12 cellular contexts compared by ENCODE assay signal in the genomic region with DNA sequence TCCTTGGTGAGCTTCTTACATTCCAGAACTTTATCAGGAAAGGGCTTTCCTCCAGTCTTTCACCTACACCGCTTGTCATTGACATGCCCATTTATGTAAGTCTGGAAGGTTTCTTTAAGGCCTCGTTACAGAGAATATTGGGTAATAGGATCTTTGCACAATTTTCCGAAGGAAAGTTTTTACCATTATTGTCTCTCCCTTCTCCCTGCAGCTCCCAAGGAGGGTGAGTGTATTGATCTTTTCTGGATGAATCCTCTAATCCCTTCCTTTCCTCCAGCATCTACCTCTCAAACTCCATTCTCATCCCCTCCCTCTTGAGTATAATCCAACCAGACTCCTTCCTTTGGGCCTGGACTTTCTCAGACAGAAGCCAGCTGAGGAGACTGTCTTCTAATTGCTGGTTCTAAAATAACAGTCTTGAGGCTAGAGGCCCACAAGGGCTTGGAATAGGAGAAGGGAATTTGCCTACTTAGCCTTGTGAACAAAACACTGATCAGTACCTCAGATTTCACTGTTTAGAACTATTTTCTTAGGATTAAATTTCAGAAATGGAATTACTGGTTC. TPM values are rescaled to one million over a fixed set of nuclear protein-coding genes. Genes with fewer than 3 reads are reported as not detected.
DNase-seq lines count a peak whose midpoint lies in the region; ATAC-seq, FAIRE-seq and TF ChIP-seq lines count a peak whose summit lies in the region.
"Had no signal": no experiment of that assay in that cellular context is flagged by ENCODE, and none has a peak within 500 bp of the region (broad histone marks: within the 10 kb centered on the region; RNA-seq: fewer than 3 reads in every experiment).

No MANE protein-coding gene starts in this region.

- BruUV-seq in MCF 10A (replicated peaks; lab: Mats Ljungman, UMichigan) (no TSS peak), mammary epithelial cell (replicated peaks; lab: Mats Ljungman, UMichigan) (no TSS peak)

- H4K20me1 ChIP-seq in mammary epithelial cell (ENCODE audit: insufficient read depth, low read length) (no peaks in the 10 kb centered on the region), astrocyte (ENCODE audit: insufficient read depth, low read length) (peaks cover 89% of the 10 kb centered on the region)

- H3K27ac Mint-ChIP-seq in MCF 10A (ENCODE audit: low read depth, unreplicated experiment) (peak overlapping the region; percentile 77), astrocyte (ENCODE audit: unreplicated experiment) (peak overlapping the region; percentile 59), type B pancreatic cell (peak overlapping the region; percentile 37)

- H3K4me1 Mint-ChIP-seq in MCF 10A (ENCODE audit: insufficient read depth, unreplicated experiment), result peaks cover 21% of the 10 kb centered on the region
- peaks cover 23% of the 10 kb centered on the region for H3K4me1 Mint-ChIP-seq in astrocyte (ENCODE audit: low read depth, unreplicated experiment)
- H3K4me1 Mint-ChIP-seq in type B pancreatic cell (ENCODE audit: unreplicated experiment), result peaks cover 15% of the 10 kb centered on the region

- no peak overlapping the region for H3K4me2 ChIP-seq in mammary epithelial cell (ENCODE audit: insufficient read depth, low read depth, low read length)
- H3K4me2 ChIP-seq in astrocyte (ENCODE audit: low read length), result no peak overlapping the region

- H3K4me3 ChIP-seq in mammary epithelial cell (replicated peaks in 1 of 3; ENCODE audit: insufficient read depth in 1 of 3, low read depth in 2 of 3, low read length in 3 of 3), result no peak overlapping the region
- no peak overlapping the region for H3K4me3 ChIP-seq in astrocyte (ENCODE audit: insufficient read depth, low read depth, low read length)
- no peak overlapping the region for H3K4me3 ChIP-seq in mesodermal cell (ENCODE audit: extremely low read depth, insufficient read depth, low read length, poor library complexity, severe bottlenecking)
- no peak overlapping the region for H3K4me3 ChIP-seq in uterus

- no peak for FAIRE-seq in astrocyte (lab: Jason Lieb, UNC)
- FAIRE-seq: endothelial cell of umbilical vein had no signal

- H3K9me3 ChIP-seq in mammary epithelial cell (replicated peaks; ENCODE audit: insufficient read depth, low read length) (no peaks in the 10 kb centered on the region), astrocyte (ENCODE audit: insufficient read depth, low read depth, low read length) (no peaks in the 10 kb centered on the region), mesodermal cell (ENCODE audit: control insufficient read depth, low read length) (no peaks in the 10 kb centered on the region), uterus (no peaks in the 10 kb centered on the region)

- CTCF ChIA-PET in MCF 10A (lab: Yijun Ruan, JAX), result interaction anchor here (5.5 kb wide), 1 partner anchor 21 kb away, joined by 42 read pairs; a partner anchor contains a TSS
- CTCF ChIA-PET in mammary epithelial cell (lab: Charles Lee; ENCODE audit: low non-redundant PET), result no interaction called here

- intact Hi-C loops in MCF 10A (cut with micrococcal nuclease), result no loop called here
- intact Hi-C loops in mammary epithelial cell (cut with micrococcal nuclease), result no loop called here
- intact Hi-C loops in uterus (cut with DNase I; ENCODE audit: low total_unique reads), result no loop called here

- H3K79me2 ChIP-seq in mammary epithelial cell (ENCODE audit: insufficient read depth, low read length), result peaks cover 99% of the 10 kb centered on the region
- H3K79me2 ChIP-seq in astrocyte (ENCODE audit: insufficient read depth, low read length), result peaks cover 99% of the 10 kb centered on the region

- H3K9ac ChIP-seq in mammary epithelial cell (ENCODE audit: insufficient read depth, low read length) (no peak overlapping the region), astrocyte (ENCODE audit: low read length) (no peak overlapping the region)

- WGBS in mammary epithelial cell (ENCODE audit: low coverage, missing lambda C conversion rate), result 88% methylated on average over 3 of the region's 3 CpGs
- WGBS in mesodermal cell (ENCODE audit: insufficient coverage in 2 of 2), 2 experiments, result no CpG with 5 or more reads among the region's 3 CpGs

- H3K4me1 ChIP-seq in mammary epithelial cell (ENCODE audit: insufficient read depth, low read length), result no peaks in the 10 kb centered on the region
- H3K4me1 ChIP-seq in astrocyte (ENCODE audit: insufficient read depth, low read length), result peaks cover under 1% of the 10 kb centered on the region
- peaks cover 8% of the 10 kb centered on the region for H3K4me1 ChIP-seq in mesodermal cell (ENCODE audit: control insufficient read depth, insufficient read depth, low read length, poor library complexity, severe bottlenecking)
- peaks cover 4 to 10% of the 10 kb centered on the region in 2 donors for H3K4me1 ChIP-seq in uterus

- in situ Hi-C loops in mammary epithelial cell (cut with MboI; ENCODE audit: low sequenced_read_pairs in 2 of 2), result no loop called here

- DNase-seq in MCF 10A (ENCODE audit: unreplicated experiment) (peak; percentile 46), mammary epithelial cell (no peak), astrocyte (ENCODE audit: low read depth) (no peak), type B pancreatic cell (ENCODE audit: extremely low spot score, unreplicated experiment) (no peak), uterus (no peak), amniotic stem cell (lab: John Stamatoyannopoulos, UW) (no peak)
- DNase-seq: activated effector memory CD4-positive, alpha-beta T cell treated with Interleukin-2 at 50 U/mL for 16 hours; NCI-H524 treated with DMSO at 0.1 percent for 48 hours; small intestine had no signal

- H3K9me3 Mint-ChIP-seq in MCF 10A (ENCODE audit: unreplicated experiment) (peaks cover 7% of the 10 kb centered on the region), astrocyte (ENCODE audit: unreplicated experiment) (no peaks in the 10 kb centered on the region), type B pancreatic cell (no peaks in the 10 kb centered on the region)

- H3K36me3 ChIP-seq in mammary epithelial cell (ENCODE audit: insufficient read depth, low read length) (peaks cover 2% of the 10 kb centered on the region), astrocyte (ENCODE audit: insufficient read depth, low read length) (no peaks in the 10 kb centered on the region), mesodermal cell (ENCODE audit: control insufficient read depth, insufficient read depth, low read length) (no peaks in the 10 kb centered on the region), uterus (no peaks in the 10 kb centered on the region)

- POLR2A ChIA-PET in MCF 10A (lab: Yijun Ruan, JAX), result interaction anchor here (0.5 to 8.5 kb wide), 8 partner anchors 12 to 203 kb away, joined by 3 to 82 read pairs (median 6); a partner anchor contains a TSS

- no peaks in the 10 kb centered on the region for H3K27me3 ChIP-seq in mammary epithelial cell (ENCODE audit: insufficient read depth, low read length)
- no peaks in the 10 kb centered on the region for H3K27me3 ChIP-seq in astrocyte (ENCODE audit: insufficient read depth, low read length)
- H3K27me3 ChIP-seq in uterus, result no peaks in the 10 kb centered on the region

- H3K27ac ChIP-seq in mammary epithelial cell (ENCODE audit: insufficient read depth, low read depth, low read length) (no peak overlapping the region), astrocyte (ENCODE audit: low read depth, low read length) (no peak overlapping the region), mesodermal cell (ENCODE audit: low read depth, low read length, severe bottlenecking) (peak overlapping the region; percentile 83), uterus (peak overlapping the region in 1 of 2 donors; percentile 8)

- no peak for TF ChIP-seq CTCF in MCF 10A (IDR thresholded peaks at IDR 0.05; ENCODE audit: unreplicated experiment)
- no peak for TF ChIP-seq CTCF in mammary epithelial cell (conservative IDR thresholded peaks at IDR 0.05 in 1 of 2, IDR thresholded peaks at IDR 0.05 in 1 of 2; ENCODE audit: extremely low read depth in 1 of 2, insufficient read depth in 1 of 2, low read depth in 1 of 2, low read length in 2 of 2)
- no peak for TF ChIP-seq CTCF in astrocyte (IDR thresholded peaks at IDR 0.05; ENCODE audit: insufficient read depth, low read depth, low read length)
- TF ChIP-seq CTCF in type B pancreatic cell (conservative IDR thresholded peaks at IDR 0.05), result no peak
- no peak for TF ChIP-seq CTCF in uterus (IDR thresholded peaks at IDR 0.05)

- H3K27me3 Mint-ChIP-seq in MCF 10A (ENCODE audit: insufficient read depth, unreplicated experiment), result no peaks in the 10 kb centered on the region
- H3K27me3 Mint-ChIP-seq in astrocyte (ENCODE audit: low read depth, unreplicated experiment), result no peaks in the 10 kb centered on the region
- no peaks in the 10 kb centered on the region for H3K27me3 Mint-ChIP-seq in type B pancreatic cell

- no peak for TF ChIP-seq POLR2A in uterus (IDR thresholded peaks at IDR 0.05)

- H2AFZ ChIP-seq in mammary epithelial cell (ENCODE audit: low read depth, low read length) (no peak overlapping the region), astrocyte (ENCODE audit: low read depth, low read length) (no peak overlapping the region)

- ATAC-seq in activated CD4-positive, CD25-positive, alpha-beta regulatory T cell treated with anti-CD3 and anti-CD28 coated beads, Interleukin-2, amount 50 U/mL, for 24 hours, result no peak

- H3K36me3 Mint-ChIP-seq in MCF 10A (ENCODE audit: insufficient read depth, unreplicated experiment) (peaks cover 8% of the 10 kb centered on the region), astrocyte (ENCODE audit: low read depth, unreplicated experiment) (peaks cover 3% of the 10 kb centered on the region), type B pancreatic cell (peaks cover 5% of the 10 kb centered on the region)

- dilution Hi-C loops in mammary epithelial cell (cut with HindIII; ENCODE audit: low sequenced_read_pairs), result no loop called here

- H3K4me3 Mint-ChIP-seq in MCF 10A (ENCODE audit: unreplicated experiment) (peak overlapping the region; percentile 6), astrocyte (ENCODE audit: unreplicated experiment) (no peak overlapping the region), type B pancreatic cell (peak overlapping the region; percentile 23)

RNA-seq across cellular contexts. Expression of a gene that starts 21.8 kb away (rescaled TPM):
- total RNA-seq in MCF 10A (2022), result 123 and 139 TPM in 2 replicates
- total RNA-seq in mammary epithelial cell, result 100 to 1,000 TPM; 154 to 180 TPM
- 69.8 TPM for polyA plus RNA-seq in mammary epithelial cell
- 113 TPM for polyA minus RNA-seq in mammary epithelial cell
- total RNA-seq in astrocyte, result 157 and 179 TPM in 2 replicates
- polyA plus RNA-seq in mesodermal cell (2013, experiment 1 of 2), result 95.2 TPM
- polyA plus RNA-seq in mesodermal cell (2013, experiment 2 of 2), result 88.1 TPM
- 132 and 209 TPM in 2 replicates for total RNA-seq in type B pancreatic cell (ENCODE audit: low replicate concordance)
- 100 to 1,000 TPM in 1 of 4 donors, 10 to 100 TPM in 3; 57.1 to 208 (median 81.0) TPM for total RNA-seq in uterus
